In the genomic region with DNA sequence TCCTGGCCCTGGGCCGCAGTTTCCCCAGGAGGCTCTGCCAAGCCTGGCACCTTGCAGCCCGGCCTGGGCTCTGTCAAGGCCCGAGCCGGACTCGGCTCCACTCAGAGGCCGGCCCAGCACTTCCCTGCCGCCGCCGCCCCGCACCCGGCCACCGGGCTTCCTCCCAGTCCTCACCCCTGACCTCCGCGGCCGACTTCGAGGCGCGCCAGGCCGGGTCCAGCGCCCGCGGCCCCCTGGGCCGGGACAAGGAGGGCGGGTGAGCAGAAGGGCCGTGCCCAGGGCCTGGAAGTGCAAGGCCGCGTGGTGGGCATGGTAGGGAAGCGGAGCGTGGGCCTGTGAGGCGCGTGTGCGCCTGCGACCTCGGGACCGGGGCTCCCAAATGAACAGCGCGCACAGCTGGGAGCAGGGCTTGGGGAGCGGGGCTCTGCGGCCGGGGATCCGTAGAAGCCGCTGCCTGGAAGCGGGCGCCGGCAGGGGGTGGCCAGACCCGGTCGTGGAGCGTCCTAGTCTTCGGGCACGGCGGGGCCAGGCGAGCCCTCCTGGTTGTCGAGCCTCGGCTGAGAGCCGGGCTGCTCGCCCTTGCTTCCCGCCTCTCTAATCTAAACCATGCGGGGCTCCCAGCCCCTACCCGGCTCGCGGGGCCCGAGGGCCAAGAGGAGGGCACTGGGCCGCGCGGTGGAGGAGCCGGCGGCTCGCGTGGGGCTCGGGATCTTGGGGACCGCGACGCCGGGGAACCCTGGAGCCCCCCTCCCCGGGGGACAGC, we compare ENCODE assay signal across 11 cellular contexts. TPM values are rescaled to one million over a fixed set of nuclear protein-coding genes. Genes with fewer than 3 reads are reported as not detected.
DNase-seq lines count a peak whose midpoint lies in the region; ATAC-seq, FAIRE-seq and TF ChIP-seq lines count a peak whose summit lies in the region.
"Had no signal": no experiment of that assay in that cellular context is flagged by ENCODE, and none has a peak within 500 bp of the region (broad histone marks: within the 10 kb centered on the region; RNA-seq: fewer than 3 reads in every experiment).

No MANE protein-coding gene starts in this region.

- H2AFZ ChIP-seq in smooth muscle cell (ENCODE audit: low read depth): peak overlapping the region; percentile 90

- H3K36me3 ChIP-seq in HUES6 (ENCODE audit: control insufficient read depth, insufficient read depth, low read length) (no peaks in the 10 kb centered on the region), colonic mucosa (no peaks in the 10 kb centered on the region), smooth muscle cell (ENCODE audit: low read depth) (no peaks in the 10 kb centered on the region)

- H3K4me3 ChIP-seq in HUES6 (ENCODE audit: low read depth, low read length): peak overlapping the region; percentile 62
- peak overlapping the region; percentile 8 for H3K4me3 ChIP-seq in colonic mucosa
- H3K4me3 ChIP-seq in smooth muscle cell: peak overlapping the region; percentile 63

- TF ChIP-seq POLR2A in GM12891 (IDR thresholded peaks at IDR 0.05; ENCODE audit: low read depth, low read length): no peak

- no peak for ATAC-seq in HG02798 (IDR thresholded peaks at IDR 0.05; ENCODE audit: poor library complexity, unreplicated experiment)
- ATAC-seq in GM18502 (IDR thresholded peaks at IDR 0.05; ENCODE audit: poor library complexity, unreplicated experiment): no peak

- no peak overlapping the region for H3K27ac ChIP-seq in HUES6 (ENCODE audit: low read depth, low read length)
- H3K27ac ChIP-seq in colonic mucosa: no peak overlapping the region
- H3K27ac ChIP-seq in smooth muscle cell (ENCODE audit: low read depth): peak overlapping the region; percentile 45

- no peak for TF ChIP-seq CTCF in colonic mucosa (IDR thresholded peaks at IDR 0.05)
- TF ChIP-seq CTCF in smooth muscle cell (IDR thresholded peaks at IDR 0.05; ENCODE audit: borderline replicate concordance, insufficient read depth, poor library complexity, severe bottlenecking): no peak

- peak overlapping the region; percentile 91 for H3K4me2 ChIP-seq in smooth muscle cell

- H3K9ac ChIP-seq in HUES6 (ENCODE audit: low read length) (no peak overlapping the region), colonic mucosa (ENCODE audit: low read depth in 2 of 2, low read length in 2 of 2) (no peak overlapping the region), smooth muscle cell (ENCODE audit: low read depth) (peak overlapping the region; percentile 61)

- DNase-seq in colonic mucosa: no peak
- DNase-seq in islet precursor cell: peak; percentile 81
- DNase-seq in smooth muscle cell (lab: John Stamatoyannopoulos, UW; ENCODE audit: unreplicated experiment): no peak
- DNase-seq in GM12891 (ENCODE audit: insufficient read length, low spot score): no peak
- no peak for DNase-seq in inferior parietal cortex (ENCODE audit: extremely low spot score)
- DNase-seq: activated CD4-positive, alpha-beta T cell treated with anti-CD3 and anti-CD28 coated beads for 48 hours; NCI-H1092 treated with DMSO at 0.1 percent for 48 hours had no signal

- no peak for FAIRE-seq in GM12891 (lab: Jason Lieb, UNC)

- H3K9me3 ChIP-seq in HUES6 (ENCODE audit: control insufficient read depth, insufficient read depth, low read depth, low read length) (no peaks in the 10 kb centered on the region), colonic mucosa (no peaks in the 10 kb centered on the region), smooth muscle cell (replicated peaks; ENCODE audit: low read depth) (no peaks in the 10 kb centered on the region)

- intact Hi-C loops in colonic mucosa (cut with DNase I): no loop called here

- H3F3A ChIP-seq in smooth muscle cell (ENCODE audit: low read depth): peaks cover 5% of the 10 kb centered on the region

- peaks cover 41% of the 10 kb centered on the region for H3K79me2 ChIP-seq in smooth muscle cell (ENCODE audit: low read depth)

- peaks cover 35% of the 10 kb centered on the region for H3K4me1 ChIP-seq in HUES6 (ENCODE audit: control insufficient read depth, insufficient read depth, low read length)
- peaks cover 9% of the 10 kb centered on the region for H3K4me1 ChIP-seq in colonic mucosa
- peaks cover 13% of the 10 kb centered on the region for H3K4me1 ChIP-seq in smooth muscle cell (ENCODE audit: low read depth)

- peaks cover 97% of the 10 kb centered on the region for H3K27me3 ChIP-seq in HUES6 (ENCODE audit: control insufficient read depth, insufficient read depth, low read length)
- H3K27me3 ChIP-seq in colonic mucosa: peaks cover 65% of the 10 kb centered on the region
- H3K27me3 ChIP-seq in smooth muscle cell (ENCODE audit: low read depth): no peaks in the 10 kb centered on the region

- no peaks in the 10 kb centered on the region for H4K20me1 ChIP-seq in smooth muscle cell (ENCODE audit: low read depth)

- 6% methylated on average over 65 of the region's 75 CpGs for WGBS in smooth muscle cell (ENCODE audit: low lambda C conversion rate)

TF ChIP-seq in GM12891, 5 proteins besides CTCF, POLR2A, EP300 and RAD21:
- no peak for TF ChIP-seq PAX5 (IDR thresholded peaks at IDR 0.05; ENCODE audit: insufficient read depth, low read length, severe bottlenecking)
- no peak for TF ChIP-seq TAF1 (IDR thresholded peaks at IDR 0.05; ENCODE audit: low read depth, low read length)
- no peak for TF ChIP-seq POLR2AphosphoS5 (IDR thresholded peaks at IDR 0.05; ENCODE audit: low read depth, low read length)
- no peak for TF ChIP-seq POU2F2 (IDR thresholded peaks at IDR 0.05; ENCODE audit: low read depth, low read length)
- TF ChIP-seq SPI1 (IDR thresholded peaks at IDR 0.05; ENCODE audit: low read depth, low read length): no peak

RNA-seq across cellular contexts. Expression of gene TBX4, which starts 0.5 kb away (rescaled TPM):
- not detected for total RNA-seq in colonic mucosa
- total RNA-seq in smooth muscle cell: 14.1 and 15.4 TPM in 2 replicates
- 14.6 and 22.7 TPM in 2 replicates for polyA plus RNA-seq in smooth muscle cell
- not detected for polyA plus RNA-seq in GM12891 (2012; ENCODE audit: low read depth, missing spikeins)
- total RNA-seq: RPMI7951 had no signal

RNA-seq across cellular contexts. Expression of gene TBX2, which starts 52.1 kb away (rescaled TPM):
- total RNA-seq in colonic mucosa (1 to 10 TPM; 5.0 to 5.3 TPM), smooth muscle cell (40.0 and 46.7 TPM in 2 replicates)
- polyA plus RNA-seq in smooth muscle cell: 96.5 and 146 TPM in 2 replicates
- 0.01 TPM for polyA plus RNA-seq in GM12891 (2012; ENCODE audit: low read depth, missing spikeins)

Comparison
In these comparisons a context has a peak if more than half of its experiments do, and no peak if none do; other contexts are left out.
1. H3K4me3 ChIP-seq: peak in every context shown above with its lines; median percentile 63 in smooth muscle cell; 62 in HUES6; 8 in colonic mucosa.
2. RNA of gene TBX4, which starts 0.5 kb away (total RNA-seq): 14.1 to 15.4 TPM in smooth muscle cell; not detected in colonic mucosa; every median in the first group is over 10 times any median in the second.